Comparison of ENCODE assay signal across 8 cellular contexts in the genomic region with DNA sequence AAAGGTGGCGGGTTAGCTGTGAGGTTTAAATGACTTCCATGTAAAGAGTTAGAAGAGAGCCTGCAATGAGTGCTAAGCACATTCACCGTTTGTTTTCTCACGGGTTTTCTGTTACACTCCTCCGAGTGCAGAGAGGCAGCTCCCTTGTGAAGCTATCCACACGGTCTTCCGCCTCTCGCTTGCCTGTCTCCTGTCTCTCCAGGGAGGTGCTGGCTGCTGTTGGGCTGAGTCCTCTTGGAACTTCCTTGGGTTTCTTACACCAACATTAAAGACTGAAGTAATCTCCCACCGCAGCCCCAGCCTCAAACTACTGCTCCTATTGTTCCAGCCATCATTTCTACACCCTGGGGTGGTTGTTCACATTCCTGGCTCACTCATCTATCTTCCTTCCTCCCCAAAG. TPM values are rescaled to one million over a fixed set of nuclear protein-coding genes. Genes with fewer than 3 reads are reported as not detected.
A peak's percentile ranks its signal among the peaks of the same experiment; 100 is the strongest.
DNase-seq lines count a peak whose midpoint lies in the region; ATAC-seq and TF ChIP-seq lines count a peak whose summit lies in the region.

No MANE protein-coding gene starts in this region.

- H3K4me1 Mint-ChIP-seq in CD14-positive monocyte (peaks cover 83% of the 10 kb centered on the region), natural killer cell (peaks cover 99% of the 10 kb centered on the region in 2 donors)

- peak overlapping the region; percentile 89 for H3K27ac ChIP-seq in KOPT-K1 (ENCODE audit: low read depth, low read length, poor library complexity, severe bottlenecking)

- H3K27me3 ChIP-seq in MG63: no peaks in the 10 kb centered on the region

- intact Hi-C loops in CD14-positive monocyte (cut with micrococcal nuclease) (loop anchor here in 1 of 2 donors (5.0 kb wide), 2 partner anchors 42 to 108 kb away; a partner anchor contains a TSS), natural killer cell (cut with micrococcal nuclease) (loop anchor here (5.0 kb wide), 2 partner anchors 47 to 382 kb away; no protein-coding TSS in a partner anchor)

- H3K27ac Mint-ChIP-seq in CD14-positive monocyte (peak overlapping the region in 6 of 7 donors; percentile 59 to 98 (median 82)), natural killer cell (peak overlapping the region; percentile 95 to 99)

- peak in 2 of 3 donors; percentile 1 to 5 for ATAC-seq in natural killer cell
- no peak for ATAC-seq in GM19328 (IDR thresholded peaks at IDR 0.05; ENCODE audit: unreplicated experiment)
- no peak for ATAC-seq in HG03469 (IDR thresholded peaks at IDR 0.05; ENCODE audit: unreplicated experiment)

- TF ChIP-seq CTCF in CD14-positive monocyte (IDR thresholded peaks at IDR 0.05) (no peak), natural killer cell (IDR thresholded peaks at IDR 0.05) (no peak)

- H3K4me3 ChIP-seq in MG63: no peak overlapping the region

- H3K4me3 Mint-ChIP-seq in CD14-positive monocyte (no peak overlapping the region), natural killer cell (peak overlapping the region; percentile 75)

- DNase-seq in CD14-positive monocyte (ENCODE audit: low spot score): no peak
- DNase-seq in cerebellar cortex (ENCODE audit: low spot score): peak; percentile 20
- DNase-seq in natural killer cell: no peak
- DNase-seq in MG63: no peak
- no peak for DNase-seq in middle frontal gyrus (ENCODE audit: extremely low spot score, low spot score)

- peaks cover 19 to 30% of the 10 kb centered on the region in 2 donors for H3K36me3 Mint-ChIP-seq in CD14-positive monocyte
- H3K36me3 Mint-ChIP-seq in natural killer cell: peaks cover 13% of the 10 kb centered on the region

- H3K9me3 ChIP-seq in KOPT-K1 (ENCODE audit: insufficient read depth, low read length, poor library complexity, severe bottlenecking): no peaks in the 10 kb centered on the region
- no peaks in the 10 kb centered on the region for H3K9me3 ChIP-seq in MG63

- H3K27me3 Mint-ChIP-seq in CD14-positive monocyte (ENCODE audit: low read depth in 3 of 3) (peaks cover 0 to 2% (median 0%) of the 10 kb centered on the region in 3 donors), natural killer cell (ENCODE audit: low read depth in 2 of 2) (no peaks in the 10 kb centered on the region)

- H3K9me3 Mint-ChIP-seq in CD14-positive monocyte (no peaks in the 10 kb centered on the region), natural killer cell (no peaks in the 10 kb centered on the region)

- H3K36me3 ChIP-seq in KOPT-K1 (ENCODE audit: insufficient read depth, low read length): peaks cover 4% of the 10 kb centered on the region; the same call in 1 of the 2 replicates
- no peaks in the 10 kb centered on the region for H3K36me3 ChIP-seq in MG63

RNA-seq across cellular contexts. Expression of a gene that starts 14.3 kb away (rescaled TPM):
- 10 to 100 TPM; 14.0 to 24.1 TPM for polyA plus RNA-seq in CD14-positive monocyte
- total RNA-seq in natural killer cell: 100 to 1,000 TPM; 137 to 163 (median 160) TPM
- 38.2 and 108 TPM in 2 replicates for total RNA-seq in MG63 (2014; rRNA removed; shearing (Covaris generic); ENCODE audit: low replicate concordance)

RNA-seq across cellular contexts. Expression of a gene that starts 41.3 kb away (rescaled TPM):
- polyA plus RNA-seq in CD14-positive monocyte: 1 to 10 TPM; 4.3 to 6.1 TPM
- total RNA-seq in natural killer cell: 10 to 100 TPM; 19.9 to 25.5 (median 20.1) TPM
- total RNA-seq in MG63 (2014; rRNA removed; shearing (Covaris generic); ENCODE audit: low replicate concordance): 1.9 and 2.0 TPM in 2 replicates

Comparison
In these comparisons a context has a peak if more than half of its experiments do, and no peak if none do; other contexts are left out.
1. ATAC-seq: peak in natural killer cell (2 of 3); none in GM19328 (single experiment) and HG03469 (single experiment).